14 cellular contexts compared by ENCODE assay signal in the genomic region with DNA sequence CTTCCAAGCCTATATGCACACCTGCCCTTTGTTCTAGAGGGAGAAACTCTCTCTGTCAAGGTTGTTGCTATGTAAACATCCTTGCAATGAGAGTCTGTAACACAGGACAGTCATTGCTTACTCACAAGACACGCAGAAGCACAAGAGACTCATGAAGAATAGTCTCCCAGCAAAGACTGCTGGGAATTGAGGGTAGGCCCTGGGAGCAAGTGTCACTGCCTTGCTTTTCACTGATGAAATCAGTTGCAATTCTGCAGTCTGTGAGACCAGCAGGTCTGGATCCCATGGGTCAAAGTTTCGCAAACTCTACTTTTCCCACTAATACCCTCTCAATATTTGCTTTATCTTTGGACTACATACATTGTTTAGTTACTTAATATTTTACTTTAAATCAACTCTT.
DNase-seq lines count a peak whose midpoint lies in the region; ATAC-seq and TF ChIP-seq lines count a peak whose summit lies in the region.
"Had no signal": no experiment of that assay in that cellular context is flagged by ENCODE, and none has a peak within 500 bp of the region (broad histone marks: within the 10 kb centered on the region; RNA-seq: fewer than 3 reads in every experiment).

No MANE protein-coding gene starts in this region.

- peak; percentile 94 for DNase-seq in AG10803 (ENCODE audit: low read depth)
- peak; percentile 51 for DNase-seq in LoVo (ENCODE audit: low spot score)
- DNase-seq in cardiac fibroblast (ENCODE audit: low read depth in 2 of 2), result peak; percentile 52 to 94
- no peak for DNase-seq in left cardiac atrium
- DNase-seq in NCI-H526 (lab: John Stamatoyannopoulos, UW), result no peak
- DNase-seq in SIG-M5 (lab: John Stamatoyannopoulos, UW), result no peak
- DNase-seq: activated naive CD4-positive, alpha-beta T cell treated with anti-CD3 and anti-CD28 coated beads, Interleukin-2, amount 50 U/mL, for 16 hours; gastrocnemius medialis; H7; NCI-H1417; uterus had no signal

- intact Hi-C loops in left cardiac atrium (cut with DNase I), result no loop called here

- no peak for TF ChIP-seq CTCF in AG10803 (conservative IDR thresholded peaks at IDR 0.05; ENCODE audit: low read length)
- TF ChIP-seq CTCF in cardiac fibroblast (IDR thresholded peaks at IDR 0.05; ENCODE audit: low read depth, low read length), result no peak
- no peak for TF ChIP-seq CTCF in liver (IDR thresholded peaks at IDR 0.05; ENCODE audit: low read depth, low read length, missing input control)

- no peaks in the 10 kb centered on the region for H3K27me3 ChIP-seq in liver (ENCODE audit: control insufficient read depth in 4 of 4, insufficient read depth in 4 of 4, low read length in 3 of 4)
- H3K27me3 ChIP-seq: BLaER1 treated with 17β-estradiol and CSF1 and Interleukin-3, amounts not matched to agents 10 nM and 100 nM; gastrocnemius medialis; uterus had no signal

- H3K4me3 ChIP-seq in AG10803 (ENCODE audit: low read length), result no peak overlapping the region
- H3K4me3 ChIP-seq in cardiac fibroblast (replicated peaks in 1 of 2; ENCODE audit: low read depth in 2 of 2, low read length in 2 of 2), result no peak overlapping the region
- H3K4me3 ChIP-seq in liver (ENCODE audit: low read depth in 1 of 3, low read length in 3 of 3), result no peak overlapping the region
- H3K4me3 ChIP-seq: BLaER1 treated with 17β-estradiol and CSF1 and Interleukin-3, amounts not matched to agents 10 nM and 100 nM; gastrocnemius medialis; uterus had no signal

- H3K27ac ChIP-seq in liver (ENCODE audit: low read depth in 1 of 2, low read length in 2 of 2), result no peak overlapping the region
- H3K27ac ChIP-seq: BLaER1 treated with 17β-estradiol and CSF1 and Interleukin-3, amounts not matched to agents 10 nM and 100 nM; gastrocnemius medialis; uterus had no signal

- H3K9ac ChIP-seq in liver (ENCODE audit: low read depth in 1 of 2, low read length in 2 of 2), result no peak overlapping the region
- H3K9ac ChIP-seq: BLaER1 treated with 17β-estradiol and CSF1 and Interleukin-3, amounts not matched to agents 10 nM and 100 nM had no signal

- H3K4me1 ChIP-seq in liver (ENCODE audit: control insufficient read depth in 4 of 4, insufficient read depth in 4 of 4, low read length in 3 of 4), result no peaks in the 10 kb centered on the region
- H3K4me1 ChIP-seq: uterus had no signal

- 92% methylated on average over 2 of the region's 2 CpGs for WGBS in liver

- no peaks in the 10 kb centered on the region for H3K9me3 ChIP-seq in liver (ENCODE audit: control insufficient read depth in 4 of 4, low read length in 3 of 4)
- H3K9me3 ChIP-seq: BLaER1 treated with 17β-estradiol and CSF1 and Interleukin-3, amounts not matched to agents 10 nM and 100 nM; gastrocnemius medialis; uterus had no signal

- peak in 1 of 2 donors; percentile 27 for TF ChIP-seq RAD21 in liver (IDR thresholded peaks at IDR 0.05)

- H3K36me3 ChIP-seq in liver (ENCODE audit: control insufficient read depth in 4 of 4, insufficient read depth in 3 of 4, low read depth in 1 of 4, low read length in 3 of 4), result peaks cover 0 to 2% (median under 1%) of the 10 kb centered on the region in 4 donors
- H3K36me3 ChIP-seq: uterus had no signal

- ATAC-seq in HG03135 (IDR thresholded peaks at IDR 0.05; ENCODE audit: unreplicated experiment), result no peak
- no peak for ATAC-seq in left cardiac atrium
- ATAC-seq: gastrocnemius medialis had no signal

TF ChIP-seq in liver, 16 proteins besides CTCF, POLR2A, EP300 and RAD21:
- TF ChIP-seq, protein P1, sequence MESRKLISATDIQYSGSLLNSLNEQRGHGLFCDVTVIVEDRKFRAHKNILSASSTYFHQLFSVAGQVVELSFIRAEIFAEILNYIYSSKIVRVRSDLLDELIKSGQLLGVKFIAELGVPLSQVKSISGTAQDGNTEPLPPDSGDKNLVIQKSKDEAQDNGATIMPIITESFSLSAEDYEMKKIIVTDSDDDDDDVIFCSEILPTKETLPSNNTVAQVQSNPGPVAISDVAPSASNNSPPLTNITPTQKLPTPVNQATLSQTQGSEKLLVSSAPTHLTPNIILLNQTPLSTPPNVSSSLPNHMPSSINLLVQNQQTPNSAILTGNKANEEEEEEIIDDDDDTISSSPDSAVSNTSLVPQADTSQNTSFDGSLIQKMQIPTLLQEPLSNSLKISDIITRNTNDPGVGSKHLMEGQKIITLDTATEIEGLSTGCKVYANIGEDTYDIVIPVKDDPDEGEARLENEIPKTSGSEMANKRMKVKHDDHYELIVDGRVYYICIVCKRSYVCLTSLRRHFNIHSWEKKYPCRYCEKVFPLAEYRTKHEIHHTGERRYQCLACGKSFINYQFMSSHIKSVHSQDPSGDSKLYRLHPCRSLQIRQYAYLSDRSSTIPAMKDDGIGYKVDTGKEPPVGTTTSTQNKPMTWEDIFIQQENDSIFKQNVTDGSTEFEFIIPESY (IDR thresholded peaks at IDR 0.05), result no peak
- TF ChIP-seq, protein P2, sequence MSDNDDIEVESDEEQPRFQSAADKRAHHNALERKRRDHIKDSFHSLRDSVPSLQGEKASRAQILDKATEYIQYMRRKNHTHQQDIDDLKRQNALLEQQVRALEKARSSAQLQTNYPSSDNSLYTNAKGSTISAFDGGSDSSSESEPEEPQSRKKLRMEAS (IDR thresholded peaks at IDR 0.05), result no peak
- no peak for TF ChIP-seq GABPA (IDR thresholded peaks at IDR 0.05 in 1 of 2, conservative IDR thresholded peaks at IDR 0.05 in 1 of 2)
- peak in 1 of 2 donors; percentile 70 for TF ChIP-seq HNF4A (conservative IDR thresholded peaks at IDR 0.05)
- no peak for TF ChIP-seq HNF4G (IDR thresholded peaks at IDR 0.05)
- TF ChIP-seq, protein P3, sequence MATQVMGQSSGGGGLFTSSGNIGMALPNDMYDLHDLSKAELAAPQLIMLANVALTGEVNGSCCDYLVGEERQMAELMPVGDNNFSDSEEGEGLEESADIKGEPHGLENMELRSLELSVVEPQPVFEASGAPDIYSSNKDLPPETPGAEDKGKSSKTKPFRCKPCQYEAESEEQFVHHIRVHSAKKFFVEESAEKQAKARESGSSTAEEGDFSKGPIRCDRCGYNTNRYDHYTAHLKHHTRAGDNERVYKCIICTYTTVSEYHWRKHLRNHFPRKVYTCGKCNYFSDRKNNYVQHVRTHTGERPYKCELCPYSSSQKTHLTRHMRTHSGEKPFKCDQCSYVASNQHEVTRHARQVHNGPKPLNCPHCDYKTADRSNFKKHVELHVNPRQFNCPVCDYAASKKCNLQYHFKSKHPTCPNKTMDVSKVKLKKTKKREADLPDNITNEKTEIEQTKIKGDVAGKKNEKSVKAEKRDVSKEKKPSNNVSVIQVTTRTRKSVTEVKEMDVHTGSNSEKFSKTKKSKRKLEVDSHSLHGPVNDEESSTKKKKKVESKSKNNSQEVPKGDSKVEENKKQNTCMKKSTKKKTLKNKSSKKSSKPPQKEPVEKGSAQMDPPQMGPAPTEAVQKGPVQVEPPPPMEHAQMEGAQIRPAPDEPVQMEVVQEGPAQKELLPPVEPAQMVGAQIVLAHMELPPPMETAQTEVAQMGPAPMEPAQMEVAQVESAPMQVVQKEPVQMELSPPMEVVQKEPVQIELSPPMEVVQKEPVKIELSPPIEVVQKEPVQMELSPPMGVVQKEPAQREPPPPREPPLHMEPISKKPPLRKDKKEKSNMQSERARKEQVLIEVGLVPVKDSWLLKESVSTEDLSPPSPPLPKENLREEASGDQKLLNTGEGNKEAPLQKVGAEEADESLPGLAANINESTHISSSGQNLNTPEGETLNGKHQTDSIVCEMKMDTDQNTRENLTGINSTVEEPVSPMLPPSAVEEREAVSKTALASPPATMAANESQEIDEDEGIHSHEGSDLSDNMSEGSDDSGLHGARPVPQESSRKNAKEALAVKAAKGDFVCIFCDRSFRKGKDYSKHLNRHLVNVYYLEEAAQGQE (IDR thresholded peaks at IDR 0.05), result no peak
- no peak for TF ChIP-seq JUND (IDR thresholded peaks at IDR 0.05)
- TF ChIP-seq NR2F2 (IDR thresholded peaks at IDR 0.05), result no peak
- no peak for TF ChIP-seq FOXA1 (IDR thresholded peaks at IDR 0.05)
- no peak for TF ChIP-seq FOXA2 (IDR thresholded peaks at IDR 0.05)
- peak in 1 of 2 donors; percentile 39 for TF ChIP-seq RXRA (IDR thresholded peaks at IDR 0.05)
- TF ChIP-seq YY1 (IDR thresholded peaks at IDR 0.05), result no peak
- TF ChIP-seq, protein P4, sequence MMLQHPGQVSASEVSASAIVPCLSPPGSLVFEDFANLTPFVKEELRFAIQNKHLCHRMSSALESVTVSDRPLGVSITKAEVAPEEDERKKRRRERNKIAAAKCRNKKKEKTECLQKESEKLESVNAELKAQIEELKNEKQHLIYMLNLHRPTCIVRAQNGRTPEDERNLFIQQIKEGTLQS (IDR thresholded peaks at IDR 0.05), result no peak
- peak; percentile 48 for TF ChIP-seq SP1 (IDR thresholded peaks at IDR 0.05)
- no peak for TF ChIP-seq EGR1 (IDR thresholded peaks at IDR 0.05; ENCODE audit: low read depth in 2 of 2)
- no peak for TF ChIP-seq TAF1 (conservative IDR thresholded peaks at IDR 0.05)

Comparison
In these comparisons a context has a peak if more than half of its experiments do, and no peak if none do; other contexts are left out.
1. DNase-seq: peak in AG10803 (single experiment), LoVo (single experiment) and cardiac fibroblast (2 of 2); none in left cardiac atrium (single experiment), NCI-H526 (0 of 2) and SIG-M5 (single experiment).